ENCODE assay signal across 8 cellular contexts in genomic region chr12:109477963-109478315, GRCh38. TPM values are rescaled to one million over a fixed set of nuclear protein-coding genes. Genes with fewer than 3 reads are reported as not detected.
DNase-seq lines count a peak whose midpoint lies in the region; ATAC-seq, FAIRE-seq and TF ChIP-seq lines count a peak whose summit lies in the region.

No MANE protein-coding gene starts in this region.

- H2AFZ ChIP-seq in PC-3 (ENCODE audit: low read length) (peak overlapping the region; percentile 91), endothelial cell of umbilical vein (ENCODE audit: low read depth, low read length) (peak overlapping the region; percentile 98)

- H3K27me3 ChIP-seq in CD4-positive, alpha-beta memory T cell (ENCODE audit: insufficient read depth, low read length), result no peaks in the 10 kb centered on the region
- H3K27me3 ChIP-seq in PC-3 (ENCODE audit: low read length) (no peaks in the 10 kb centered on the region), endothelial cell of umbilical vein (ENCODE audit: control insufficient read depth in 2 of 2, insufficient read depth in 2 of 2, low read length in 2 of 2) (no peaks in the 10 kb centered on the region), neutrophil (no peaks in the 10 kb centered on the region)

- H3K9me2 ChIP-seq in PC-3 (replicated peaks; ENCODE audit: low read length), result no peaks in the 10 kb centered on the region

- H3K27me3 Mint-ChIP-seq in CD4-positive, alpha-beta memory T cell, result no peaks in the 10 kb centered on the region

- POLR2A ChIA-PET in CD4-positive, alpha-beta memory T cell (lab: Charles Lee; ENCODE audit: partially characterized antibody), result interaction anchor here (0.6 to 1.4 kb wide), 6 partner anchors 8 to 972 kb away, joined by 3 to 9 read pairs (median 3); partner anchors contain the start of genes ARPC3, FAM222A, MMAB and MVK
- POLR2A ChIA-PET in PC-3 (lab: Charles Lee; ENCODE audit: unreplicated experiment) (no interaction called here), endothelial cell of umbilical vein (lab: Charles Lee) (interaction anchor here (0.8 kb wide), 1 partner anchor 17 kb away, joined by 3 read pairs; no protein-coding TSS in a partner anchor)

- TF ChIP-seq CTCF in PC-3 (conservative IDR thresholded peaks at IDR 0.05; ENCODE audit: low read depth, low read length), result no peak
- no peak for TF ChIP-seq CTCF in endothelial cell of umbilical vein (IDR thresholded peaks at IDR 0.05; ENCODE audit: extremely low read depth in 1 of 2, insufficient read depth in 1 of 2, low read depth in 1 of 2, low read length in 2 of 2)
- no peak for TF ChIP-seq CTCF in neutrophil (IDR thresholded peaks at IDR 0.05)

- peaks cover under 1% of the 10 kb centered on the region for H3K36me3 ChIP-seq in CD4-positive, alpha-beta memory T cell (ENCODE audit: insufficient read depth, low read length)
- no peaks in the 10 kb centered on the region for H3K36me3 ChIP-seq in PC-3 (ENCODE audit: low read depth, low read length)
- no peaks in the 10 kb centered on the region for H3K36me3 ChIP-seq in endothelial cell of umbilical vein (ENCODE audit: control insufficient read depth in 2 of 2, extremely low read depth in 1 of 2, insufficient read depth in 2 of 2, low read length in 2 of 2)
- peaks cover 7% of the 10 kb centered on the region for H3K36me3 ChIP-seq in neutrophil

- H4K20me1 ChIP-seq in PC-3 (ENCODE audit: low read length) (no peaks in the 10 kb centered on the region), endothelial cell of umbilical vein (replicated peaks; ENCODE audit: control insufficient read depth, extremely low read depth, insufficient read depth, low read length) (no peaks in the 10 kb centered on the region)

- intact Hi-C loops in CD4-positive, alpha-beta memory T cell (cut with micrococcal nuclease), result loop anchor here (1.0 to 5.0 kb wide), 5 partner anchors 46 to 917 kb away; partner anchors contain the start of genes FAM222A, MMAB, MVK and SART3
- intact Hi-C loops in PC-3 (cut with micrococcal nuclease), result no loop called here
- intact Hi-C loops in endothelial cell of umbilical vein (cut with micrococcal nuclease), result loop anchor here (1.0 to 5.0 kb wide), 3 partner anchors 15 to 94 kb away; partner anchors contain the start of genes MMAB and MVK

- dilution Hi-C loops in endothelial cell of umbilical vein (cut with MboI; ENCODE audit: extremely low pct_ligation_motif_present, low sequenced_read_pairs), result no loop called here

- no peaks in the 10 kb centered on the region for H3F3A ChIP-seq in PC-3 (ENCODE audit: low read length, unreplicated experiment)

- H3K4me3 Mint-ChIP-seq in CD4-positive, alpha-beta memory T cell, result peak overlapping the region; percentile 97 to 99 (median 97)

- no peak for DNase-seq in CD4-positive, alpha-beta memory T cell
- DNase-seq in PC-3, result no peak
- no peak for DNase-seq in endothelial cell of umbilical vein (ENCODE audit: low read depth, low spot score)
- DNase-seq in DMS79 treated with DMSO at 0.1 percent for 48 hours (lab: John Stamatoyannopoulos, UW), result no peak
- DNase-seq in NCI-H1048 (lab: John Stamatoyannopoulos, UW), result no peak
- DNase-seq in T1000 (lab: John Stamatoyannopoulos, UW), result no peak

- no peak for ATAC-seq in PC-3
- ATAC-seq in HG02840 (IDR thresholded peaks at IDR 0.05; ENCODE audit: low FRiP score, unreplicated experiment), result no peak

- H3K4me1 Mint-ChIP-seq in CD4-positive, alpha-beta memory T cell, result peaks cover 29 to 66% (median 37%) of the 10 kb centered on the region in 4 donors

- peak overlapping the region; percentile 87 for H3K27ac ChIP-seq in CD4-positive, alpha-beta memory T cell (ENCODE audit: low read depth, low read length)
- no peak overlapping the region for H3K27ac ChIP-seq in PC-3 (ENCODE audit: low read length)
- H3K27ac ChIP-seq in endothelial cell of umbilical vein (ENCODE audit: insufficient read depth, low read depth, low read length), result peak overlapping the region; percentile 98
- peak overlapping the region; percentile 93 for H3K27ac ChIP-seq in neutrophil

- H3K4me2 ChIP-seq in PC-3 (ENCODE audit: low read length) (peak overlapping the region; percentile 94), endothelial cell of umbilical vein (ENCODE audit: insufficient read depth, low read length) (peak overlapping the region; percentile 93)

- no peak for TF ChIP-seq POLR2A in endothelial cell of umbilical vein (IDR thresholded peaks at IDR 0.05; ENCODE audit: low read depth, low read length)

- H3K9me1 ChIP-seq in endothelial cell of umbilical vein (replicated peaks; ENCODE audit: control insufficient read depth, extremely low read depth, insufficient read depth, low read length), result no peaks in the 10 kb centered on the region

- H3K4me3 ChIP-seq in CD4-positive, alpha-beta memory T cell (ENCODE audit: low read length in 2 of 2), result peak overlapping the region; percentile 93 to 97
- peak overlapping the region; percentile 90 for H3K4me3 ChIP-seq in PC-3 (ENCODE audit: low read length)
- H3K4me3 ChIP-seq in endothelial cell of umbilical vein (replicated peaks in 1 of 3; ENCODE audit: insufficient read depth in 1 of 3, low read depth in 1 of 3, low read length in 3 of 3), result peak overlapping the region; percentile 91 to 97 (median 92)
- H3K4me3 ChIP-seq in neutrophil (ENCODE audit: low read depth in 1 of 2, low read length in 1 of 2), result peak overlapping the region; percentile 64 to 85

- H3K9me3 ChIP-seq in CD4-positive, alpha-beta memory T cell (ENCODE audit: control insufficient read depth in 1 of 2, low read length in 2 of 2), result no peaks in the 10 kb centered on the region
- no peaks in the 10 kb centered on the region for H3K9me3 ChIP-seq in PC-3 (ENCODE audit: low read length)
- no peaks in the 10 kb centered on the region for H3K9me3 ChIP-seq in endothelial cell of umbilical vein (replicated peaks; ENCODE audit: control insufficient read depth, insufficient read depth, low read length)
- no peaks in the 10 kb centered on the region for H3K9me3 ChIP-seq in neutrophil

- CTCF ChIA-PET in CD4-positive, alpha-beta memory T cell (lab: Charles Lee; ENCODE audit: partially characterized antibody), result interaction anchor here (1.0 to 1.5 kb wide), 2 partner anchors 45 to 50 kb away, joined by 3 read pairs; no protein-coding TSS in a partner anchor
- CTCF ChIA-PET in PC-3 (lab: Charles Lee), result interaction anchor here (0.7 kb wide), 1 partner anchor 50 kb away, joined by 3 read pairs; no protein-coding TSS in a partner anchor
- CTCF ChIA-PET in endothelial cell of umbilical vein (lab: Charles Lee), result interaction anchor here (0.9 to 10.1 kb wide), 4 partner anchors 25 to 50 kb away, joined by 3 to 91 read pairs (median 30); no protein-coding TSS in a partner anchor

- no peaks in the 10 kb centered on the region for H3K9me3 Mint-ChIP-seq in CD4-positive, alpha-beta memory T cell

- peaks cover 0 to 18% of the 10 kb centered on the region in 2 donors for H3K36me3 Mint-ChIP-seq in CD4-positive, alpha-beta memory T cell

- no peak for FAIRE-seq in endothelial cell of umbilical vein (lab: Jason Lieb, UNC)

- H3K9ac ChIP-seq in PC-3 (ENCODE audit: low read length), result peak overlapping the region; percentile 86
- H3K9ac ChIP-seq in endothelial cell of umbilical vein (replicated peaks; ENCODE audit: extremely low read depth, insufficient read depth, low read length), result peak overlapping the region; percentile 98

- peak overlapping the region; percentile 98 to 100 (median 99) for H3K27ac Mint-ChIP-seq in CD4-positive, alpha-beta memory T cell

- H3K79me2 ChIP-seq in PC-3 (ENCODE audit: low read length) (peaks cover 68% of the 10 kb centered on the region), endothelial cell of umbilical vein (ENCODE audit: control insufficient read depth, insufficient read depth, low read length) (peaks cover 60% of the 10 kb centered on the region)

- BruUV-seq in PC-3 (replicated peaks; lab: Mats Ljungman, UMichigan) (TSS peak; percentile 73), endothelial cell of umbilical vein (replicated peaks; lab: Mats Ljungman, UMichigan) (TSS peak; percentile 73)

- H3K4me1 ChIP-seq in CD4-positive, alpha-beta memory T cell (ENCODE audit: insufficient read depth, low read length), result peaks cover 38% of the 10 kb centered on the region
- H3K4me1 ChIP-seq in PC-3 (ENCODE audit: insufficient read depth, low read length), result peaks cover 26% of the 10 kb centered on the region
- H3K4me1 ChIP-seq in endothelial cell of umbilical vein (ENCODE audit: control insufficient read depth, extremely low read depth, insufficient read depth, low read length), result peaks cover 19% of the 10 kb centered on the region
- H3K4me1 ChIP-seq in neutrophil (ENCODE audit: control insufficient read depth in 1 of 2, insufficient read depth in 1 of 2, low read depth in 1 of 2, low read length in 1 of 2), result peaks cover 25 to 26% of the 10 kb centered on the region in 2 experiments

TF ChIP-seq in endothelial cell of umbilical vein, 7 proteins besides CTCF, POLR2A, EP300 and RAD21 (continues in another document):
- TF ChIP-seq JUN (IDR thresholded peaks at IDR 0.05; ENCODE audit: borderline replicate concordance, insufficient read depth, insufficient read length, low read depth), result no peak
- TF ChIP-seq EZH2 (IDR thresholded peaks at IDR 0.05; ENCODE audit: borderline replicate concordance, low read depth, low read length, severe bottlenecking), result no peak
- no peak for TF ChIP-seq FOS (IDR thresholded peaks at IDR 0.05; ENCODE audit: borderline replicate concordance, insufficient read depth, low read length)

RNA-seq across cellular contexts. Expression of gene UBE3B, which starts 0.5 kb away (rescaled TPM):
- total RNA-seq in CD4-positive, alpha-beta memory T cell, result 10 to 100 TPM; 55.8 to 58.1 TPM
- 10 to 100 TPM; 24.0 to 24.4 TPM for polyA plus RNA-seq in CD4-positive, alpha-beta memory T cell
- total RNA-seq in PC-3 (2014; rRNA removed), result 25.7 and 35.6 TPM in 2 replicates
- total RNA-seq in endothelial cell of umbilical vein, result 32.7 and 40.8 TPM in 2 replicates
- polyA plus RNA-seq in endothelial cell of umbilical vein, result 23.8 and 24.9 TPM in 2 replicates
- polyA plus RNA-seq in endothelial cell of umbilical vein (2011; cell fraction: cytosol; rRNA removed), result 21.9 and 25.3 TPM in 2 replicates
- 63.7 and 64.5 TPM in 2 replicates for polyA plus RNA-seq in endothelial cell of umbilical vein (2011; cell fraction: nucleus; rRNA removed)
- 22.6 and 22.7 TPM in 2 replicates for polyA plus RNA-seq in endothelial cell of umbilical vein (2012)
- polyA minus RNA-seq in endothelial cell of umbilical vein, result 70.4 and 81.6 TPM in 2 replicates
- 14.2 TPM for polyA minus RNA-seq in endothelial cell of umbilical vein (2011; cell fraction: cytosol; rRNA and poly(A)+ RNA removed)
- polyA minus RNA-seq in endothelial cell of umbilical vein (2011; cell fraction: nucleus; rRNA and poly(A)+ RNA removed), result 35.0 and 48.9 TPM in 2 replicates

RNA-seq across cellular contexts. Expression of gene KCTD10, which starts 0.8 kb away (rescaled TPM):
- total RNA-seq in CD4-positive, alpha-beta memory T cell, result 10 to 100 TPM; 29.2 to 31.9 TPM
- 10 to 100 TPM; 23.2 to 25.3 TPM for polyA plus RNA-seq in CD4-positive, alpha-beta memory T cell
- total RNA-seq in PC-3 (2014; rRNA removed) (42.3 and 58.1 TPM in 2 replicates), endothelial cell of umbilical vein (92.8 and 101 TPM in 2 replicates)
- polyA plus RNA-seq in endothelial cell of umbilical vein, result 105 and 112 TPM in 2 replicates
- 69.4 and 77.1 TPM in 2 replicates for polyA plus RNA-seq in endothelial cell of umbilical vein (2011; cell fraction: cytosol; rRNA removed)
- 129 and 139 TPM in 2 replicates for polyA plus RNA-seq in endothelial cell of umbilical vein (2011; cell fraction: nucleus; rRNA removed)
- 61.2 and 64.9 TPM in 2 replicates for polyA plus RNA-seq in endothelial cell of umbilical vein (2012)
- 301 and 328 TPM in 2 replicates for polyA minus RNA-seq in endothelial cell of umbilical vein
- polyA minus RNA-seq in endothelial cell of umbilical vein (2011; cell fraction: cytosol; rRNA and poly(A)+ RNA removed), result 24.1 TPM
- polyA minus RNA-seq in endothelial cell of umbilical vein (2011; cell fraction: nucleus; rRNA and poly(A)+ RNA removed), result 140 and 147 TPM in 2 replicates
